15 cellular contexts compared by ENCODE assay signal in the genomic region with DNA sequence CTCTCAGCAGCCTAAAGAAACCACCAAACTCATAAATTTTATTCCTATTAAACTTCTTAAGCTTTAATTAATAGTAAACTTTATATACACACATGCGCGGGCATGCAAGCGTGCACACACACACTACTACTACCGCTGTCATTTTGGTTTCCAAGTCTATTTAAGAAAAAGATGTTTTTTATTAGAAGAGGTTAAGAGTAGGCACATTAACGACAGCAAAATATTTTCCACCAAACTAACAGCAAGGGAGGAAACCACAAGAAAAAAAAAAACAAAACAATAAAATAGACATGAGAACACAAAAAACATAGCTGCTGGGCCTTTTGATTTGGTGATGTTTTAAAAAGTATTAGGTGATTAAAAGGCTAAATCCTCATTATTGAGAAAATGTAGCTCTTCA. TPM values are rescaled to one million over a fixed set of nuclear protein-coding genes. Genes with fewer than 3 reads are reported as not detected.
DNase-seq lines count a peak whose midpoint lies in the region; ATAC-seq, FAIRE-seq and TF ChIP-seq lines count a peak whose summit lies in the region.
"Had no signal": no experiment of that assay in that cellular context is flagged by ENCODE, and none has a peak within 500 bp of the region (broad histone marks: within the 10 kb centered on the region; RNA-seq: fewer than 3 reads in every experiment).

No MANE protein-coding gene starts in this region.

- intact Hi-C loops in sciatic nerve (cut with DNase I): loop anchor here (10.0 kb wide), 1 partner anchor 195 kb away; no protein-coding TSS in a partner anchor

- POLR2A ChIA-PET in HEK293 (lab: Yijun Ruan, JAX): no interaction called here

- H3K36me3 ChIP-seq in HEK293 (ENCODE audit: control insufficient read depth in 2 of 2, insufficient read depth in 1 of 2, low read length in 2 of 2) (0 out of 3 replicates have a peak, but pooled peaks cover 0 to 3% of the 10 kb centered on the region in 2 experiments), astrocyte (ENCODE audit: insufficient read depth, low read length) (no peaks in the 10 kb centered on the region), HAP-1 (replicated peaks) (no peaks in the 10 kb centered on the region)
- H3K36me3 ChIP-seq: spleen, thoracic aorta had no signal

- no peaks in the 10 kb centered on the region for H3K9me3 ChIP-seq in HEK293 (ENCODE audit: control insufficient read depth, insufficient read depth, low read depth, low read length)
- no peaks in the 10 kb centered on the region for H3K9me3 ChIP-seq in astrocyte (ENCODE audit: insufficient read depth, low read depth, low read length)
- no peaks in the 10 kb centered on the region for H3K9me3 ChIP-seq in HAP-1
- H3K9me3 ChIP-seq: spleen, thoracic aorta had no signal

- H3K9me3 Mint-ChIP-seq in activated CD8-positive, alpha-beta memory T cell treated with anti-CD3 and anti-CD28 coated beads, Interleukin-2, amount 10 ng/mL, durations not matched to agents 7 days and 5 days (ENCODE audit: low read depth): no peaks in the 10 kb centered on the region
- H3K9me3 Mint-ChIP-seq in astrocyte (ENCODE audit: unreplicated experiment): no peaks in the 10 kb centered on the region
- H3K9me3 Mint-ChIP-seq: memory B cell had no signal

- H3K4me2 ChIP-seq in astrocyte (ENCODE audit: low read length): no peak overlapping the region

- in situ Hi-C loops in HAP-1 (cut with MboI; ENCODE audit: low sequenced_read_pairs): no loop called here

- no peaks in the 10 kb centered on the region for H4K20me1 ChIP-seq in astrocyte (ENCODE audit: insufficient read depth, low read length)

- H3K9ac ChIP-seq in astrocyte (ENCODE audit: low read length): no peak overlapping the region

- H3K4me3 ChIP-seq in HEK293 (ENCODE audit: low read depth, low read length) (no peak overlapping the region), astrocyte (ENCODE audit: insufficient read depth, low read depth, low read length) (no peak overlapping the region), HAP-1 (no peak overlapping the region)
- H3K4me3 ChIP-seq: spleen, thoracic aorta had no signal

- no peak for ATAC-seq in activated CD8-positive, alpha-beta memory T cell treated with anti-CD3 and anti-CD28 coated beads, Interleukin-2, amount 10 ng/mL, durations not matched to agents 7 days and 5 days
- peak; percentile 36 for ATAC-seq in sciatic nerve
- ATAC-seq in HG03097 (IDR thresholded peaks at IDR 0.05; ENCODE audit: low FRiP score, unreplicated experiment): no peak

- no peak for FAIRE-seq in astrocyte (lab: Jason Lieb, UNC)

- H3K79me2 ChIP-seq in astrocyte (ENCODE audit: insufficient read depth, low read length): no peaks in the 10 kb centered on the region

- peaks cover 5% of the 10 kb centered on the region for H3K36me3 Mint-ChIP-seq in activated CD8-positive, alpha-beta memory T cell treated with anti-CD3 and anti-CD28 coated beads, Interleukin-2, amount 10 ng/mL, durations not matched to agents 7 days and 5 days
- no peaks in the 10 kb centered on the region for H3K36me3 Mint-ChIP-seq in astrocyte (ENCODE audit: low read depth, unreplicated experiment)
- H3K36me3 Mint-ChIP-seq: memory B cell had no signal

- no peak overlapping the region for H2AFZ ChIP-seq in astrocyte (ENCODE audit: low read depth, low read length)

- peak overlapping the region; percentile 72 for H3K27ac Mint-ChIP-seq in activated CD8-positive, alpha-beta memory T cell treated with anti-CD3 and anti-CD28 coated beads, Interleukin-2, amount 10 ng/mL, durations not matched to agents 7 days and 5 days
- H3K27ac Mint-ChIP-seq in astrocyte (ENCODE audit: unreplicated experiment): no peak overlapping the region
- H3K27ac Mint-ChIP-seq: memory B cell had no signal

- H3K27ac ChIP-seq in HEK293 (ENCODE audit: extremely low read depth, low read depth, low read length) (no peak overlapping the region), astrocyte (ENCODE audit: low read depth, low read length) (no peak overlapping the region)
- H3K27ac ChIP-seq: thoracic aorta had no signal

- TF ChIP-seq CTCF in HEK293 (tag by site-specific recombination; IDR thresholded peaks at IDR 0.05) (no peak), astrocyte (IDR thresholded peaks at IDR 0.05; ENCODE audit: insufficient read depth, low read depth, low read length) (no peak)

- no peaks in the 10 kb centered on the region for H3K27me3 ChIP-seq in astrocyte (ENCODE audit: insufficient read depth, low read length)
- no peaks in the 10 kb centered on the region for H3K27me3 ChIP-seq in HAP-1 (ENCODE audit: low read depth)
- H3K27me3 ChIP-seq: spleen had no signal

- H3K4me1 ChIP-seq in HEK293 (ENCODE audit: control insufficient read depth, insufficient read depth, low read length) (no peaks in the 10 kb centered on the region; the same call in 1 of the 2 replicates), astrocyte (ENCODE audit: insufficient read depth, low read length) (peaks cover 13% of the 10 kb centered on the region), HAP-1 (peaks cover 8% of the 10 kb centered on the region)

- peaks cover 31% of the 10 kb centered on the region for H3K4me1 Mint-ChIP-seq in activated CD8-positive, alpha-beta memory T cell treated with anti-CD3 and anti-CD28 coated beads, Interleukin-2, amount 10 ng/mL, durations not matched to agents 7 days and 5 days
- H3K4me1 Mint-ChIP-seq in astrocyte (ENCODE audit: low read depth, unreplicated experiment): peaks cover 27% of the 10 kb centered on the region

- no peak for DNase-seq in activated CD8-positive, alpha-beta memory T cell treated with anti-CD3 and anti-CD28 coated beads, Interleukin-2, amount 10 ng/mL, durations not matched to agents 7 days and 5 days
- DNase-seq in activated CD8-positive, alpha-beta memory T cell treated with anti-CD3 and anti-CD28 coated beads for 24 hours: no peak
- DNase-seq in astrocyte (ENCODE audit: low read depth) (peak; percentile 7), sciatic nerve (ENCODE audit: low spot score) (no peak), NCI-H82 treated with DMSO at 0.1 percent for 48 hours (lab: John Stamatoyannopoulos, UW; ENCODE audit: unreplicated experiment) (no peak), HAP-1 (ENCODE audit: low spot score in 2 of 2) (no peak)
- DNase-seq: NCI-H2107; NK-92 treated with Interleukin-12 subunit alpha and Interleukin-12 subunit beta, amount 100 ng/mL, for 24 hours; SHP77 treated with DMSO at 0.1 percent for 48 hours; spleen had no signal

- CTCF ChIA-PET in activated CD8-positive, alpha-beta memory T cell treated with anti-CD3 and anti-CD28 coated beads, Interleukin-2, amount 10 ng/mL, durations not matched to agents 7 days and 5 days (lab: Charles Lee): interaction anchor here (0.9 to 2.5 kb wide), 6 partner anchors 25 to 201 kb away, joined by 3 to 13 read pairs (median 4); no protein-coding TSS in a partner anchor
- CTCF ChIA-PET in HEK293 (lab: Yijun Ruan, JAX): interaction anchor here (0.7 to 1.5 kb wide), 4 partner anchors 200 to 1283 kb away, joined by 3 to 7 read pairs (median 4); no protein-coding TSS in a partner anchor

- no peak overlapping the region for H3K4me3 Mint-ChIP-seq in activated CD8-positive, alpha-beta memory T cell treated with anti-CD3 and anti-CD28 coated beads, Interleukin-2, amount 10 ng/mL, durations not matched to agents 7 days and 5 days
- H3K4me3 Mint-ChIP-seq in astrocyte (ENCODE audit: unreplicated experiment): no peak overlapping the region
- H3K4me3 Mint-ChIP-seq: brain, memory B cell had no signal

- H3K27me3 Mint-ChIP-seq in activated CD8-positive, alpha-beta memory T cell treated with anti-CD3 and anti-CD28 coated beads, Interleukin-2, amount 10 ng/mL, durations not matched to agents 7 days and 5 days: no peaks in the 10 kb centered on the region
- H3K27me3 Mint-ChIP-seq in astrocyte (ENCODE audit: low read depth, unreplicated experiment): no peaks in the 10 kb centered on the region
- H3K27me3 Mint-ChIP-seq: brain, memory B cell had no signal

TF ChIP-seq in HEK293, 187 proteins besides CTCF, POLR2A, EP300 and RAD21:
- TF ChIP-seq ZNF24 (tag by site-specific recombination; IDR thresholded peaks at IDR 0.05) (no peak), ZNF549 (tag by site-specific recombination; IDR thresholded peaks at IDR 0.05) (no peak)
- TF ChIP-seq, protein P1, sequence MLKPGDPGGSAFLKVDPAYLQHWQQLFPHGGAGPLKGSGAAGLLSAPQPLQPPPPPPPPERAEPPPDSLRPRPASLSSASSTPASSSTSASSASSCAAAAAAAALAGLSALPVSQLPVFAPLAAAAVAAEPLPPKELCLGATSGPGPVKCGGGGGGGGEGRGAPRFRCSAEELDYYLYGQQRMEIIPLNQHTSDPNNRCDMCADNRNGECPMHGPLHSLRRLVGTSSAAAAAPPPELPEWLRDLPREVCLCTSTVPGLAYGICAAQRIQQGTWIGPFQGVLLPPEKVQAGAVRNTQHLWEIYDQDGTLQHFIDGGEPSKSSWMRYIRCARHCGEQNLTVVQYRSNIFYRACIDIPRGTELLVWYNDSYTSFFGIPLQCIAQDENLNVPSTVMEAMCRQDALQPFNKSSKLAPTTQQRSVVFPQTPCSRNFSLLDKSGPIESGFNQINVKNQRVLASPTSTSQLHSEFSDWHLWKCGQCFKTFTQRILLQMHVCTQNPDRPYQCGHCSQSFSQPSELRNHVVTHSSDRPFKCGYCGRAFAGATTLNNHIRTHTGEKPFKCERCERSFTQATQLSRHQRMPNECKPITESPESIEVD (tag by site-specific recombination; IDR thresholded peaks at IDR 0.05): peak; percentile 66

RNA-seq across cellular contexts. Expression of a gene that starts 28.6 kb away (rescaled TPM):
- total RNA-seq in activated CD8-positive, alpha-beta memory T cell treated with anti-CD3 and anti-CD28 coated beads, Interleukin-2, amount 10 ng/mL, durations not matched to agents 7 days and 5 days: 1 to 10 TPM; 2.9 to 3.8 TPM
- 8.4 and 8.9 TPM in 2 replicates for total RNA-seq in astrocyte
- total RNA-seq in sciatic nerve: 0.22 TPM
- total RNA-seq: thoracic aorta had no signal
